1 cellular context compared by ENCODE assay signal in genomic region chr17:46975287-46975686, GRCh38.
A peak's percentile ranks its signal among the peaks of the same experiment; 100 is the strongest.
TF ChIP-seq lines count a peak whose summit lies in the region.

No MANE protein-coding gene starts in this region.

TF ChIP-seq in HepG2, 621 proteins besides CTCF, POLR2A, EP300 and RAD21:
- TF ChIP-seq ZNF263 (CRISPR knock-in tag; IDR thresholded peaks at IDR 0.05) (peak; percentile 60), SP5 (CRISPR knock-in tag; IDR thresholded peaks at IDR 0.05; ENCODE audit: borderline replicate concordance, low read depth) (peak; percentile 62; the same call in 1 of the 2 replicates), GATAD1 (CRISPR knock-in tag; IDR thresholded peaks at IDR 0.05) (no peak), RARA (CRISPR knock-in tag; IDR thresholded peaks at IDR 0.05) (peak; percentile 35; the same call in 1 of the 2 replicates), TEF (CRISPR knock-in tag; IDR thresholded peaks at IDR 0.05) (peak; percentile 77; the same call in 1 of the 2 replicates), ZFX (CRISPR knock-in tag; IDR thresholded peaks at IDR 0.05; ENCODE audit: low read depth) (0 out of 2 replicates have a peak, but pooled peaks have one; percentile 20)
